ENCODE assay signal across 17 cellular contexts in genomic region chr2:98242006-98242405, GRCh38.
DNase-seq lines count a peak whose midpoint lies in the region; ATAC-seq and TF ChIP-seq lines count a peak whose summit lies in the region.
"Had no signal": no experiment of that assay in that cellular context is flagged by ENCODE, and none has a peak within 500 bp of the region (broad histone marks: within the 10 kb centered on the region; RNA-seq: fewer than 3 reads in every experiment).

No MANE protein-coding gene starts in this region.

- H3K36me3 Mint-ChIP-seq in activated naive CD4-positive, alpha-beta T cell treated with anti-CD3 and anti-CD28 coated beads, Interleukin-2, amount 50 U/mL, for 72 hours: no peaks in the 10 kb centered on the region

- DNase-seq in NCI-H748 (lab: John Stamatoyannopoulos, UW; ENCODE audit: unreplicated experiment): peak; percentile 58
- no peak for DNase-seq in NCI-H748 treated with DMSO at 0.1 percent for 48 hours (lab: John Stamatoyannopoulos, UW)
- peak; percentile 45 to 88 for DNase-seq in hippocampal formation (lab: John Stamatoyannopoulos, UW)
- DNase-seq in AML-193 (lab: John Stamatoyannopoulos, UW): no peak
- DNase-seq in Peyer's patch: no peak
- DNase-seq in activated naive CD4-positive, alpha-beta T cell treated with anti-CD3 and anti-CD28 coated beads, Interleukin-2, amount 50 U/mL, for 72 hours (ENCODE audit: low spot score in 2 of 2): no peak
- DNase-seq: DMS79 treated with DMSO at 0.1 percent for 48 hours, GM23248, NCI-H1105 treated with DMSO at 0.1 percent for 48 hours, NCI-H187, NCI-H2171, NCI-H446, NCI-H82, PC-9 had no signal

- H3K9me3 ChIP-seq in neuron (ENCODE audit: low read length) (peaks cover 3% of the 10 kb centered on the region), Peyer's patch (no peaks in the 10 kb centered on the region)

- H3K27me3 ChIP-seq in neuron (ENCODE audit: insufficient read depth, low read length): no peaks in the 10 kb centered on the region
- no peaks in the 10 kb centered on the region for H3K27me3 ChIP-seq in Peyer's patch

- ATAC-seq in GM21360 (IDR thresholded peaks at IDR 0.05; ENCODE audit: unreplicated experiment): no peak
- no peak for ATAC-seq in activated naive CD4-positive, alpha-beta T cell treated with anti-CD3 and anti-CD28 coated beads, Interleukin-2, amount 50 U/mL, for 72 hours

- no peaks in the 10 kb centered on the region for H3K36me3 ChIP-seq in neuron (ENCODE audit: insufficient read depth, low read length)
- H3K36me3 ChIP-seq in Peyer's patch: no peaks in the 10 kb centered on the region

- peak overlapping the region; percentile 1 for H3K4me3 ChIP-seq in neuron (ENCODE audit: low read length)
- no peak overlapping the region for H3K4me3 ChIP-seq in Peyer's patch
- H3K4me3 ChIP-seq: GM23248, PC-9 had no signal

- peaks cover 21% of the 10 kb centered on the region for H3K4me1 ChIP-seq in neuron (ENCODE audit: insufficient read depth, low read length)
- H3K4me1 ChIP-seq in Peyer's patch: no peaks in the 10 kb centered on the region

- no peak overlapping the region for H2AFZ ChIP-seq in neuron (ENCODE audit: low read depth, low read length)
- H2AFZ ChIP-seq: GM23248, PC-9 had no signal

- no peak overlapping the region for H3K27ac Mint-ChIP-seq in activated naive CD4-positive, alpha-beta T cell treated with anti-CD3 and anti-CD28 coated beads, Interleukin-2, amount 50 U/mL, for 72 hours

- no peaks in the 10 kb centered on the region for H3K9me3 Mint-ChIP-seq in activated naive CD4-positive, alpha-beta T cell treated with anti-CD3 and anti-CD28 coated beads, Interleukin-2, amount 50 U/mL, for 72 hours

- no peak overlapping the region for H3K27ac ChIP-seq in Peyer's patch
- H3K27ac ChIP-seq: 22Rv1, GM23248, PC-9 had no signal

- no peak for TF ChIP-seq POLR2A in Peyer's patch (IDR thresholded peaks at IDR 0.05)

- TF ChIP-seq CTCF in Peyer's patch (IDR thresholded peaks at IDR 0.05): no peak

Comparison
In these comparisons a context has a peak if more than half of its experiments do, and no peak if none do; other contexts are left out.
1. DNase-seq: peak in NCI-H748 (single experiment) and hippocampal formation (2 of 2); none in NCI-H748 treated with DMSO at 0.1 percent for 48 hours (single experiment), AML-193 (0 of 2), Peyer's patch (0 of 3) and activated naive CD4-positive, alpha-beta T cell treated with anti-CD3 and anti-CD28 coated beads, Interleukin-2, amount 50 U/mL, for 72 hours (0 of 2).